ENCODE assay signal across 20 cellular contexts in the genomic region with DNA sequence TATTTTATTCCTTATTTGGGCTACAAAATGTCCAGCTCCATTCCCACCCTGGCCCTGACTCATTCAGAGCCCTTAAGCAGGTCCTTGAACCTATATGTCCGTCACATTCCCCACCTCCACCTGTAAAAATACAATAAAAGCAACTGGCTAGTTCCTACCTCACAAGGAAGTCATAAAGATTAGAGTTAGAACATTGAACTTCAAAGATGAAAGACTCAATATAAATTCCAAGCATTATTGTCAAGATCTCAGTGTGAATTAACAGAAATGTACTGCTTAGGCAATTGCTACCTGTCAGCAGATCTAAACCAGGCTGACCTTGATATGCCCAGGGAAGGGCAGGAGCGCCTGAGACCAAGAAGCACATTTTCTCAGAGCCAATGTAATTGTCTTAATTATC.
"Had no signal": no experiment of that assay in that cellular context is flagged by ENCODE, and none has a peak within 500 bp of the region (broad histone marks: within the 10 kb centered on the region; RNA-seq: fewer than 3 reads in every experiment).

No MANE protein-coding gene starts in this region.

- DNase-seq: activated CD4-positive, alpha-beta memory T cell treated with anti-CD3 and anti-CD28 coated beads, Interleukin-2, amount 10 ng/mL, durations not matched to agents 7 days and 5 days; activated CD4-positive, alpha-beta T cell treated with anti-CD3 and anti-CD28 coated beads, Interleukin-2, amount 10 ng/mL, durations not matched to agents 24 days and 14 days; activated gamma-delta T cell; activated naive CD4-positive, alpha-beta T cell treated with anti-CD3 and anti-CD28 coated beads, Interleukin-2, amount 50 U/mL, for 16 hours; activated naive CD8-positive, alpha-beta T cell treated with anti-CD3 and anti-CD28 coated beads, Interleukin-2, amount 50 U/mL, for 24 hours; body of pancreas; dermis blood vessel endothelial cell; effector CD8-positive, alpha-beta T cell; erythroblast; foreskin fibroblast; heart right ventricle; left lung; nephron progenitor cell; nucleus accumbens; posterior cingulate gyrus; sigmoid colon; stimulated activated CD4-positive, alpha-beta T cell treated with anti-CD3 and anti-CD28 coated beads, Interleukin-4, amount 100 ng/mL, for 24 hours; stimulated activated naive CD8-positive, alpha-beta T cell treated with anti-CD3 and anti-CD28 coated beads, Interleukin-15, Interleukin-2, amounts not matched to agents 100 U/mL and 50 U/mL, for 24 hours; SW 1271; T-helper 2 cell had no signal

- H3K27me3 ChIP-seq: body of pancreas, heart right ventricle, left lung, sigmoid colon had no signal

- H3K4me3 ChIP-seq: body of pancreas, heart right ventricle, left lung, sigmoid colon had no signal

- H3K27ac ChIP-seq: body of pancreas, heart right ventricle, left lung, sigmoid colon had no signal

- H3K27ac Mint-ChIP-seq: activated CD4-positive, alpha-beta memory T cell treated with anti-CD3 and anti-CD28 coated beads, Interleukin-2, amount 10 ng/mL, durations not matched to agents 7 days and 5 days; activated CD4-positive, alpha-beta T cell treated with anti-CD3 and anti-CD28 coated beads, Interleukin-2, amount 10 ng/mL, durations not matched to agents 24 days and 14 days; activated naive CD8-positive, alpha-beta T cell treated with anti-CD3 and anti-CD28 coated beads, Interleukin-2, amount 50 U/mL, for 24 hours; nephron progenitor cell had no signal

- H3K4me1 Mint-ChIP-seq: activated CD4-positive, alpha-beta memory T cell treated with anti-CD3 and anti-CD28 coated beads, Interleukin-2, amount 10 ng/mL, durations not matched to agents 7 days and 5 days had no signal

- H3K4me1 ChIP-seq: body of pancreas, sigmoid colon had no signal

- H3K9me3 Mint-ChIP-seq: activated CD4-positive, alpha-beta memory T cell treated with anti-CD3 and anti-CD28 coated beads, Interleukin-2, amount 10 ng/mL, durations not matched to agents 7 days and 5 days; activated CD4-positive, alpha-beta T cell treated with anti-CD3 and anti-CD28 coated beads, Interleukin-2, amount 10 ng/mL, durations not matched to agents 24 days and 14 days; activated naive CD8-positive, alpha-beta T cell treated with anti-CD3 and anti-CD28 coated beads, Interleukin-2, amount 50 U/mL, for 24 hours; nephron progenitor cell had no signal

- H3K9me3 ChIP-seq: body of pancreas, heart right ventricle, left lung, sigmoid colon had no signal

- H3K36me3 ChIP-seq: heart right ventricle, left lung, sigmoid colon had no signal

- H3K4me3 Mint-ChIP-seq: activated CD4-positive, alpha-beta memory T cell treated with anti-CD3 and anti-CD28 coated beads, Interleukin-2, amount 10 ng/mL, durations not matched to agents 7 days and 5 days; activated CD4-positive, alpha-beta T cell treated with anti-CD3 and anti-CD28 coated beads, Interleukin-2, amount 10 ng/mL, durations not matched to agents 24 days and 14 days; activated naive CD8-positive, alpha-beta T cell treated with anti-CD3 and anti-CD28 coated beads, Interleukin-2, amount 50 U/mL, for 24 hours; nephron progenitor cell had no signal
